2 cellular contexts compared by ENCODE assay signal in the genomic region with DNA sequence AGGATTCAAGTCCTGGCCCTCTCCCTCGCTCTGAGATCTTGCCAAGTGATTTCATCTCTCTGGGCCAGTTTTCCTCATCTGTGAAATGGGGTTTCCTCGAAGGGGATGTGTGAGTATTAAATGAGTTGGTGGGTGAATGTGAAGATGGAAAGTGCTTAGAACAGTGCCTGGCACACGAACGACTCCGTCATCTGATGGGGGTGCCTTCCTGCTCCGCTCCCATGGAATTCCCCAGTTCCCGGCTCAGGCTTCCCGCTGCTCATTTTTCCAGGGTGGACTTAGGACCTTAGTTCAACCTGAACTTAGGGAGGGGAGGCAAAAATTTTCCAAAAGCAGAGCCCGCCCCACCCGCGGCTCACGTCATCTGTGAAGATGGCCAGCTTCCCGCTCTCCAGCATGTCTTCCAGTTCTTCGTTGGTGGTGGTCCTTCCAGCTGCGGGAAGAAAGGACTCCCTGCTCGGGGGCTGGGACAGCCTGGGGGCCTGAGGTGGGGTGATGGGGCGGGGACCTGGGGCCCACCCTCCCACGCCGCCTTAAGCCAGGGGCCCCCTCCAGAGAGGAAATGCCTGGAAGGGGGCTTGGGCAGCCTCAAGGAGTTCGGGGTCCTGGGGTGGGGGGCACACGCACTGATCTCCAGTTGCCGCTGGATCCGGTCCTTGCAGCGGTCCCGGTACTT.
TF ChIP-seq lines count a peak whose summit lies in the region.

No MANE protein-coding gene starts in this region.

TF ChIP-seq in SK-N-SH, 30 proteins besides CTCF, POLR2A, EP300 and RAD21 (continued from another document):
- TF ChIP-seq TAF1 (IDR thresholded peaks at IDR 0.05; ENCODE audit: borderline replicate concordance, low read depth, low read length) (no peak), FOXM1 (IDR thresholded peaks at IDR 0.05; ENCODE audit: low read depth) (no peak), YY1 (IDR thresholded peaks at IDR 0.05; ENCODE audit: low read depth) (no peak), SIN3A (IDR thresholded peaks at IDR 0.05; ENCODE audit: borderline replicate concordance, low read depth, low read length) (no peak)
- TF ChIP-seq, protein P1, sequence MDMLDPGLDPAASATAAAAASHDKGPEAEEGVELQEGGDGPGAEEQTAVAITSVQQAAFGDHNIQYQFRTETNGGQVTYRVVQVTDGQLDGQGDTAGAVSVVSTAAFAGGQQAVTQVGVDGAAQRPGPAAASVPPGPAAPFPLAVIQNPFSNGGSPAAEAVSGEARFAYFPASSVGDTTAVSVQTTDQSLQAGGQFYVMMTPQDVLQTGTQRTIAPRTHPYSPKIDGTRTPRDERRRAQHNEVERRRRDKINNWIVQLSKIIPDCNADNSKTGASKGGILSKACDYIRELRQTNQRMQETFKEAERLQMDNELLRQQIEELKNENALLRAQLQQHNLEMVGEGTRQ (IDR thresholded peaks at IDR 0.05; ENCODE audit: borderline replicate concordance, low read depth, low read length) = no peak

TF ChIP-seq in SK-N-SH treated with all-trans-retinoic acid at 6 μM for 48 hours, 23 proteins besides CTCF, POLR2A, EP300 and RAD21:
- TF ChIP-seq, protein P2, sequence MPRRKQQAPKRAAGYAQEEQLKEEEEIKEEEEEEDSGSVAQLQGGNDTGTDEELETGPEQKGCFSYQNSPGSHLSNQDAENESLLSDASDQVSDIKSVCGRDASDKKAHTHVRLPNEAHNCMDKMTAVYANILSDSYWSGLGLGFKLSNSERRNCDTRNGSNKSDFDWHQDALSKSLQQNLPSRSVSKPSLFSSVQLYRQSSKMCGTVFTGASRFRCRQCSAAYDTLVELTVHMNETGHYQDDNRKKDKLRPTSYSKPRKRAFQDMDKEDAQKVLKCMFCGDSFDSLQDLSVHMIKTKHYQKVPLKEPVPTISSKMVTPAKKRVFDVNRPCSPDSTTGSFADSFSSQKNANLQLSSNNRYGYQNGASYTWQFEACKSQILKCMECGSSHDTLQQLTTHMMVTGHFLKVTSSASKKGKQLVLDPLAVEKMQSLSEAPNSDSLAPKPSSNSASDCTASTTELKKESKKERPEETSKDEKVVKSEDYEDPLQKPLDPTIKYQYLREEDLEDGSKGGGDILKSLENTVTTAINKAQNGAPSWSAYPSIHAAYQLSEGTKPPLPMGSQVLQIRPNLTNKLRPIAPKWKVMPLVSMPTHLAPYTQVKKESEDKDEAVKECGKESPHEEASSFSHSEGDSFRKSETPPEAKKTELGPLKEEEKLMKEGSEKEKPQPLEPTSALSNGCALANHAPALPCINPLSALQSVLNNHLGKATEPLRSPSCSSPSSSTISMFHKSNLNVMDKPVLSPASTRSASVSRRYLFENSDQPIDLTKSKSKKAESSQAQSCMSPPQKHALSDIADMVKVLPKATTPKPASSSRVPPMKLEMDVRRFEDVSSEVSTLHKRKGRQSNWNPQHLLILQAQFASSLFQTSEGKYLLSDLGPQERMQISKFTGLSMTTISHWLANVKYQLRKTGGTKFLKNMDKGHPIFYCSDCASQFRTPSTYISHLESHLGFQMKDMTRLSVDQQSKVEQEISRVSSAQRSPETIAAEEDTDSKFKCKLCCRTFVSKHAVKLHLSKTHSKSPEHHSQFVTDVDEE (CRISPR knock-in tag; IDR thresholded peaks at IDR 0.05) = no peak
- TF ChIP-seq TCF4 (CRISPR knock-in tag; IDR thresholded peaks at IDR 0.05; ENCODE audit: borderline replicate concordance) (no peak), ISL1 (CRISPR knock-in tag; IDR thresholded peaks at IDR 0.05) (no peak), CSDC2 (CRISPR knock-in tag; IDR thresholded peaks at IDR 0.05) (no peak), GLIS3 (CRISPR knock-in tag; IDR thresholded peaks at IDR 0.05) (no peak), SNAI2 (CRISPR knock-in tag; IDR thresholded peaks at IDR 0.05) (no peak)
- TF ChIP-seq, protein P3, sequence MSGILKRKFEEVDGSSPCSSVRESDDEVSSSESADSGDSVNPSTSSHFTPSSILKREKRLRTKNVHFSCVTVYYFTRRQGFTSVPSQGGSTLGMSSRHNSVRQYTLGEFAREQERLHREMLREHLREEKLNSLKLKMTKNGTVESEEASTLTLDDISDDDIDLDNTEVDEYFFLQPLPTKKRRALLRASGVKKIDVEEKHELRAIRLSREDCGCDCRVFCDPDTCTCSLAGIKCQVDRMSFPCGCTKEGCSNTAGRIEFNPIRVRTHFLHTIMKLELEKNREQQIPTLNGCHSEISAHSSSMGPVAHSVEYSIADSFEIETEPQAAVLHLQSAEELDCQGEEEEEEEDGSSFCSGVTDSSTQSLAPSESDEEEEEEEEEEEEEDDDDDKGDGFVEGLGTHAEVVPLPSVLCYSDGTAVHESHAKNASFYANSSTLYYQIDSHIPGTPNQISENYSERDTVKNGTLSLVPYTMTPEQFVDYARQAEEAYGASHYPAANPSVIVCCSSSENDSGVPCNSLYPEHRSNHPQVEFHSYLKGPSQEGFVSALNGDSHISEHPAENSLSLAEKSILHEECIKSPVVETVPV (CRISPR knock-in tag; IDR thresholded peaks at IDR 0.05) = no peak
- TF ChIP-seq, protein P4, sequence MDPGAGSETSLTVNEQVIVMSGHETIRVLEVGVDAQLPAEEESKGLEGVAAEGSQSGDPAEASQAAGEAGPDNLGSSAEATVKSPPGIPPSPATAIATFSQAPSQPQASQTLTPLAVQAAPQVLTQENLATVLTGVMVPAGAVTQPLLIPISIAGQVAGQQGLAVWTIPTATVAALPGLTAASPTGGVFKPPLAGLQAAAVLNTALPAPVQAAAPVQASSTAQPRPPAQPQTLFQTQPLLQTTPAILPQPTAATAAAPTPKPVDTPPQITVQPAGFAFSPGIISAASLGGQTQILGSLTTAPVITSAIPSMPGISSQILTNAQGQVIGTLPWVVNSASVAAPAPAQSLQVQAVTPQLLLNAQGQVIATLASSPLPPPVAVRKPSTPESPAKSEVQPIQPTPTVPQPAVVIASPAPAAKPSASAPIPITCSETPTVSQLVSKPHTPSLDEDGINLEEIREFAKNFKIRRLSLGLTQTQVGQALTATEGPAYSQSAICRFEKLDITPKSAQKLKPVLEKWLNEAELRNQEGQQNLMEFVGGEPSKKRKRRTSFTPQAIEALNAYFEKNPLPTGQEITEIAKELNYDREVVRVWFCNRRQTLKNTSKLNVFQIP (CRISPR knock-in tag; IDR thresholded peaks at IDR 0.05; ENCODE audit: borderline replicate concordance, low read depth) = no peak
